22 cellular contexts compared by ENCODE assay signal in genomic region chr4:78061939-78062603, GRCh38. TPM values are rescaled to one million over a fixed set of nuclear protein-coding genes. Genes with fewer than 3 reads are reported as not detected.
DNase-seq lines count a peak whose midpoint lies in the region; ATAC-seq and TF ChIP-seq lines count a peak whose summit lies in the region.
"Had no signal": no experiment of that assay in that cellular context is flagged by ENCODE, and none has a peak within 500 bp of the region (broad histone marks: within the 10 kb centered on the region; RNA-seq: fewer than 3 reads in every experiment).

No MANE protein-coding gene starts in this region.

- whole genome bisulfite sequencing in GM23248 (ENCODE audit: low coverage in 1 of 2, low lambda C conversion rate in 2 of 2, missing lambda C conversion rate in 2 of 2), 2 experiments: 64 to 69% methylated on average over 3 of the region's 3 CpGs

- H3K27me3 ChIP-seq in GM23248 (replicated peaks; ENCODE audit: insufficient read depth): no peaks in the 10 kb centered on the region
- H3K27me3 ChIP-seq in foreskin keratinocyte: no peaks in the 10 kb centered on the region
- H3K27me3 ChIP-seq: testis had no signal

- TF ChIP-seq CTCF in foreskin keratinocyte (conservative IDR thresholded peaks at IDR 0.05): no peak

- in situ Hi-C loops in GM23248 (cut with MboI): no loop called here

- no peaks in the 10 kb centered on the region for H3K9me3 ChIP-seq in GM23248 (ENCODE audit: low read depth)
- H3K9me3 ChIP-seq: testis had no signal

- H3K4me1 ChIP-seq in GM23248 (ENCODE audit: insufficient read depth): no peaks in the 10 kb centered on the region
- peaks cover 6% of the 10 kb centered on the region for H3K4me1 ChIP-seq in foreskin keratinocyte

- H4K20me1 ChIP-seq in GM23248 (ENCODE audit: insufficient read depth): no peaks in the 10 kb centered on the region

- no peak overlapping the region for H3K9ac ChIP-seq in GM23248

- no peaks in the 10 kb centered on the region for H3K36me3 ChIP-seq in GM23248 (ENCODE audit: low read depth)

- H3F3A ChIP-seq in GM23248 (ENCODE audit: insufficient read depth): no peaks in the 10 kb centered on the region

- DNase-seq in NCI-H2171 treated with DMSO at 0.1 percent for 48 hours (lab: John Stamatoyannopoulos, UW) (peak; percentile 5), NCI-H2171 (lab: John Stamatoyannopoulos, UW) (no peak), GM23248 (peak; percentile 25), SW480 (ENCODE audit: low spot score) (peak; percentile 8), foreskin keratinocyte (peak; percentile 55 to 76), NCI-H748 (lab: John Stamatoyannopoulos, UW; ENCODE audit: unreplicated experiment) (no peak)
- DNase-seq in stimulated activated CD4-positive, alpha-beta T cell treated with anti-CD3 and anti-CD28 coated beads, Interleukin-4, amount 100 ng/mL, for 24 hours: no peak
- DNase-seq: activated CD4-positive, alpha-beta memory T cell treated with anti-CD3 and anti-CD28 coated beads for 36 hours; activated CD4-positive, alpha-beta T cell treated with anti-CD3 and anti-CD28 coated beads for 1 hour; activated naive CD4-positive, alpha-beta T cell treated with Interleukin-2 at 50 U/mL for 16 hours; amniotic stem cell; CD4-positive, CD25-positive, alpha-beta regulatory T cell; EL; H7; immature natural killer cell; NCI-H1436; NCI-H526; Right ventricle myocardium superior; small intestine; stimulated activated naive CD4-positive, alpha-beta T cell; testis had no signal

- no peak overlapping the region for H3K27ac ChIP-seq in GM23248
- H3K27ac ChIP-seq in foreskin keratinocyte: no peak overlapping the region
- H3K27ac ChIP-seq: testis had no signal

- H3K9me2 ChIP-seq in GM23248 (ENCODE audit: insufficient read depth): no peaks in the 10 kb centered on the region

- no peak overlapping the region for H3K4me3 ChIP-seq in GM23248
- H3K4me3 ChIP-seq: testis had no signal

- peak; percentile 61 for ATAC-seq in foreskin keratinocyte
- no peak for ATAC-seq in GM18519 (IDR thresholded peaks at IDR 0.05; ENCODE audit: low FRiP score, unreplicated experiment)

- no peak overlapping the region for H3K4me2 ChIP-seq in GM23248 (ENCODE audit: unreplicated experiment)

- H3K79me2 ChIP-seq in GM23248 (ENCODE audit: insufficient read depth): peaks cover 10% of the 10 kb centered on the region; the same call in 1 of the 2 replicates

- H2AFZ ChIP-seq in GM23248: no peak overlapping the region

RNA-seq across cellular contexts. Expression of gene FRAS1, which starts 4.9 kb away (rescaled TPM):
- 19.8 and 20.0 TPM in 2 replicates for total RNA-seq in GM23248 (2014; rRNA removed; shearing (Covaris generic))
- 5.8 and 6.5 TPM in 2 replicates for polyA plus RNA-seq in GM23248 (2016; fragmentation: Nextera tagmentation; extraction: Ambion mirVana)
- 7.1 and 7.9 TPM in 2 replicates for total RNA-seq in foreskin keratinocyte
- polyA plus RNA-seq in foreskin keratinocyte: 1.3 TPM in 2 replicates
- total RNA-seq: activated CD4-positive, alpha-beta memory T cell treated with anti-CD3 and anti-CD28 coated beads for 36 hours; CD4-positive, CD25-positive, alpha-beta regulatory T cell had no signal
- polyA plus RNA-seq: CD4-positive, CD25-positive, alpha-beta regulatory T cell; immature natural killer cell had no signal

Comparison
In these comparisons a context has a peak if more than half of its experiments do, and no peak if none do; other contexts are left out.
1. DNase-seq: peak in NCI-H2171 treated with DMSO at 0.1 percent for 48 hours (single experiment), GM23248 (single experiment), SW480 (single experiment) and foreskin keratinocyte (2 of 2); none in NCI-H2171 (single experiment), NCI-H748 (single experiment) and stimulated activated CD4-positive, alpha-beta T cell treated with anti-CD3 and anti-CD28 coated beads, Interleukin-4, amount 100 ng/mL, for 24 hours (single experiment).